ENCODE assay signal across 16 cellular contexts in genomic region chr16:87043273-87044030, GRCh38.
DNase-seq lines count a peak whose midpoint lies in the region; FAIRE-seq and TF ChIP-seq lines count a peak whose summit lies in the region.
"Had no signal": no experiment of that assay in that cellular context is flagged by ENCODE, and none has a peak within 500 bp of the region (broad histone marks: within the 10 kb centered on the region; RNA-seq: fewer than 3 reads in every experiment).

No MANE protein-coding gene starts in this region.

- POLR2A ChIA-PET in MCF 10A (lab: Yijun Ruan, JAX), result interaction anchor here (1.0 kb wide), 1 partner anchor 161 kb away, joined by 4 read pairs; no protein-coding TSS in a partner anchor

- H3K9me3 Mint-ChIP-seq in MCF 10A (ENCODE audit: unreplicated experiment), result no peaks in the 10 kb centered on the region
- H3K9me3 Mint-ChIP-seq in endothelial cell (ENCODE audit: unreplicated experiment), result no peaks in the 10 kb centered on the region
- H3K9me3 Mint-ChIP-seq: activated CD4-positive, alpha-beta T cell treated with anti-CD3 and anti-CD28 coated beads, Interleukin-2, amount 10 ng/mL, durations not matched to agents 7 days and 5 days had no signal

- H3K36me3 Mint-ChIP-seq in MCF 10A (ENCODE audit: insufficient read depth, unreplicated experiment) (no peaks in the 10 kb centered on the region), endothelial cell (ENCODE audit: low read depth, unreplicated experiment) (no peaks in the 10 kb centered on the region)

- H3K4me3 Mint-ChIP-seq in MCF 10A (ENCODE audit: unreplicated experiment) (no peak overlapping the region), endothelial cell (ENCODE audit: unreplicated experiment) (peak overlapping the region; percentile 24)
- H3K4me3 Mint-ChIP-seq: activated CD4-positive, alpha-beta T cell treated with anti-CD3 and anti-CD28 coated beads, Interleukin-2, amount 10 ng/mL, durations not matched to agents 7 days and 5 days had no signal

- dilution Hi-C loops in mammary epithelial cell (cut with HindIII; ENCODE audit: low sequenced_read_pairs), result no loop called here

- H2AFZ ChIP-seq in mammary epithelial cell (ENCODE audit: low read depth, low read length), result peak overlapping the region; percentile 11

- H3K27ac Mint-ChIP-seq in MCF 10A (ENCODE audit: low read depth, unreplicated experiment) (no peak overlapping the region), endothelial cell (ENCODE audit: unreplicated experiment) (no peak overlapping the region)
- H3K27ac Mint-ChIP-seq: activated CD4-positive, alpha-beta T cell treated with anti-CD3 and anti-CD28 coated beads, Interleukin-2, amount 10 ng/mL, durations not matched to agents 7 days and 5 days had no signal

- H3K79me2 ChIP-seq in mammary epithelial cell (ENCODE audit: insufficient read depth, low read length), result no peaks in the 10 kb centered on the region

- no peak overlapping the region for H3K4me3 ChIP-seq in mammary epithelial cell (replicated peaks in 1 of 3; ENCODE audit: insufficient read depth in 1 of 3, low read depth in 2 of 3, low read length in 3 of 3)
- H3K4me3 ChIP-seq: lung, SK-N-MC, testis had no signal

- H3K27me3 Mint-ChIP-seq in MCF 10A (ENCODE audit: insufficient read depth, unreplicated experiment) (peaks cover 10% of the 10 kb centered on the region), endothelial cell (ENCODE audit: unreplicated experiment) (peaks cover 5% of the 10 kb centered on the region)

- H3K9me3 ChIP-seq in mammary epithelial cell (replicated peaks; ENCODE audit: insufficient read depth, low read length), result no peaks in the 10 kb centered on the region
- H3K9me3 ChIP-seq: testis had no signal

- in situ Hi-C loops in mammary epithelial cell (cut with MboI; ENCODE audit: low sequenced_read_pairs in 2 of 2), result no loop called here

- peaks cover 2% of the 10 kb centered on the region for H3K27me3 ChIP-seq in mammary epithelial cell (ENCODE audit: insufficient read depth, low read length)
- H3K27me3 ChIP-seq: testis had no signal

- H4K20me1 ChIP-seq in mammary epithelial cell (ENCODE audit: insufficient read depth, low read length), result no peaks in the 10 kb centered on the region

- H3K9ac ChIP-seq in mammary epithelial cell (ENCODE audit: insufficient read depth, low read length), result no peak overlapping the region

- TF ChIP-seq CTCF in mammary epithelial cell (conservative IDR thresholded peaks at IDR 0.05 in 1 of 2, IDR thresholded peaks at IDR 0.05 in 1 of 2; ENCODE audit: extremely low read depth in 1 of 2, insufficient read depth in 1 of 2, low read depth in 1 of 2, low read length in 2 of 2) (no peak), MCF 10A (IDR thresholded peaks at IDR 0.05; ENCODE audit: unreplicated experiment) (no peak), endothelial cell (IDR thresholded peaks at IDR 0.05; ENCODE audit: unreplicated experiment) (no peak)

- H3K4me1 Mint-ChIP-seq in MCF 10A (ENCODE audit: insufficient read depth, unreplicated experiment) (no peaks in the 10 kb centered on the region), endothelial cell (ENCODE audit: unreplicated experiment) (peaks cover 29% of the 10 kb centered on the region)
- H3K4me1 Mint-ChIP-seq: activated CD4-positive, alpha-beta T cell treated with anti-CD3 and anti-CD28 coated beads, Interleukin-2, amount 10 ng/mL, durations not matched to agents 7 days and 5 days had no signal

- FAIRE-seq in urothelium cell line (lab: Jason Lieb, UNC), result peak; percentile 5

- WGBS in mammary epithelial cell (ENCODE audit: low coverage, missing lambda C conversion rate), result 16% methylated on average over 18 of the region's 19 CpGs

- CTCF ChIA-PET in mammary epithelial cell (lab: Charles Lee; ENCODE audit: low non-redundant PET), result no interaction called here
- CTCF ChIA-PET in MCF 10A (lab: Yijun Ruan, JAX), result interaction anchor here (0.6 to 3.3 kb wide), 4 partner anchors 12 to 274 kb away, joined by 3 to 17 read pairs (median 4); partner anchors contain the start of gene C16orf95

- no peaks in the 10 kb centered on the region for H3K4me1 ChIP-seq in mammary epithelial cell (ENCODE audit: insufficient read depth, low read length)

- DNase-seq in mammary epithelial cell (no peak), MCF 10A (ENCODE audit: unreplicated experiment) (no peak), endothelial cell (ENCODE audit: low spot score) (no peak), medulla oblongata (ENCODE audit: extremely low spot score) (peak; percentile 29), urothelium cell line (ENCODE audit: low spot score) (no peak), NAMALWA (ENCODE audit: low spot score) (no peak), NOMO-1 treated with DMSO at 0.1 percent for 48 hours (lab: John Stamatoyannopoulos, UW; ENCODE audit: unreplicated experiment) (no peak)
- DNase-seq in stimulated activated CD8-positive, alpha-beta memory T cell treated with anti-CD3 and anti-CD28 coated beads, Interleukin-4, amount 100 ng/mL, for 48 hours, result no peak
- DNase-seq: activated CD4-positive, alpha-beta T cell treated with anti-CD3 and anti-CD28 coated beads, Interleukin-2, amount 10 ng/mL, durations not matched to agents 7 days and 5 days; activated gamma-delta T cell treated with Interleukin-2 at 50 U/mL for 16 hours; MM.1S; NCI-H774; testis had no signal

- no peak overlapping the region for H3K4me2 ChIP-seq in mammary epithelial cell (ENCODE audit: insufficient read depth, low read depth, low read length)

- H3K36me3 ChIP-seq in mammary epithelial cell (ENCODE audit: insufficient read depth, low read length), result no peaks in the 10 kb centered on the region

- intact Hi-C loops in mammary epithelial cell (cut with micrococcal nuclease) (no loop called here), MCF 10A (cut with micrococcal nuclease) (no loop called here)

- H3K27ac ChIP-seq in mammary epithelial cell (ENCODE audit: insufficient read depth, low read depth, low read length), result no peak overlapping the region
- H3K27ac ChIP-seq: HL-60, SK-N-MC had no signal

- BruUV-seq in mammary epithelial cell (replicated peaks; lab: Mats Ljungman, UMichigan), result no TSS peak
- BruUV-seq in MCF 10A (replicated peaks; lab: Mats Ljungman, UMichigan), result no TSS peak
